8 cellular contexts compared by ENCODE assay signal in genomic region chr1:15951341-15952153, GRCh38. TPM values are rescaled to one million over a fixed set of nuclear protein-coding genes. Genes with fewer than 3 reads are reported as not detected.
A peak's percentile ranks its signal among the peaks of the same experiment; 100 is the strongest.
DNase-seq lines count a peak whose midpoint lies in the region; ATAC-seq and TF ChIP-seq lines count a peak whose summit lies in the region.

No MANE protein-coding gene starts in this region.

- DNase-seq in activated naive CD4-positive, alpha-beta T cell treated with Interleukin-2 at 50 U/mL for 16 hours: peak; percentile 63
- no peak for DNase-seq in activated naive CD4-positive, alpha-beta T cell treated with anti-CD3 and anti-CD28 coated beads, Interleukin-2, amount 50 U/mL, for 16 hours
- DNase-seq in activated naive CD8-positive, alpha-beta T cell treated with anti-CD3 and anti-CD28 coated beads, Interleukin-2, amount 50 U/mL, for 24 hours: peak; percentile 73
- DNase-seq in transverse colon (no peak), SW480 (ENCODE audit: low spot score) (no peak)

- H3K27ac Mint-ChIP-seq in activated naive CD8-positive, alpha-beta T cell treated with anti-CD3 and anti-CD28 coated beads, Interleukin-2, amount 50 U/mL, for 24 hours: peak overlapping the region; percentile 100

- peak overlapping the region; percentile 88 for H3K27ac ChIP-seq in muscle layer of colon (ENCODE audit: low read depth, low read length)
- H3K27ac ChIP-seq in transverse colon: peak overlapping the region; percentile 83 to 90 (median 90)

- in situ Hi-C loops in transverse colon (cut with MboI; ENCODE audit: low pct_ligation_motif_present in 1 of 4, low pct_unique_long_range_greater_than_20kb in 1 of 4, low sequenced_read_pairs in 3 of 4): no loop called here

- H3K27me3 ChIP-seq in muscle layer of colon (ENCODE audit: control insufficient read depth in 1 of 2, insufficient read depth in 2 of 2, low read length in 2 of 2) (no peaks in the 10 kb centered on the region), transverse colon (no peaks in the 10 kb centered on the region)

- intact Hi-C loops in transverse colon (cut with DNase I; ENCODE audit: low total_unique reads): no loop called here

- no peaks in the 10 kb centered on the region for H3K27me3 Mint-ChIP-seq in activated naive CD8-positive, alpha-beta T cell treated with anti-CD3 and anti-CD28 coated beads, Interleukin-2, amount 50 U/mL, for 24 hours

- 76% methylated on average over 23 of the region's 23 CpGs; no CpG with 5 or more reads in 1 of the 2 donors for WGBS in transverse colon (ENCODE audit: low coverage in 1 of 2), 2 donors

- TF ChIP-seq POLR2A in transverse colon (IDR thresholded peaks at IDR 0.05): no peak

- peaks cover 62% of the 10 kb centered on the region for H3K4me1 ChIP-seq in muscle layer of colon (ENCODE audit: insufficient read depth, low read length)
- peaks cover 25 to 57% (median 36%) of the 10 kb centered on the region in 4 donors for H3K4me1 ChIP-seq in transverse colon

- no peak overlapping the region for H3K4me3 ChIP-seq in muscle layer of colon (ENCODE audit: low read depth in 1 of 2, low read length in 2 of 2)
- no peak overlapping the region for H3K4me3 ChIP-seq in transverse colon

- peak overlapping the region; percentile 78 for H3K4me3 Mint-ChIP-seq in activated naive CD8-positive, alpha-beta T cell treated with anti-CD3 and anti-CD28 coated beads, Interleukin-2, amount 50 U/mL, for 24 hours

- TF ChIP-seq EP300 in transverse colon (IDR thresholded peaks at IDR 0.05; ENCODE audit: low read depth): no peak

- H3K36me3 ChIP-seq in muscle layer of colon (ENCODE audit: insufficient read depth, low read length) (peaks cover 8% of the 10 kb centered on the region), transverse colon (no peaks in the 10 kb centered on the region)

- H3K9me3 ChIP-seq in muscle layer of colon (ENCODE audit: low read length) (no peaks in the 10 kb centered on the region), transverse colon (no peaks in the 10 kb centered on the region)

- no peak for TF ChIP-seq CTCF in transverse colon (IDR thresholded peaks at IDR 0.05)

- H3K36me3 Mint-ChIP-seq in activated naive CD8-positive, alpha-beta T cell treated with anti-CD3 and anti-CD28 coated beads, Interleukin-2, amount 50 U/mL, for 24 hours (ENCODE audit: low read depth): peaks cover 43% of the 10 kb centered on the region

- no peaks in the 10 kb centered on the region for H3K9me3 Mint-ChIP-seq in activated naive CD8-positive, alpha-beta T cell treated with anti-CD3 and anti-CD28 coated beads, Interleukin-2, amount 50 U/mL, for 24 hours

- peaks cover 94% of the 10 kb centered on the region for H3K4me1 Mint-ChIP-seq in activated naive CD8-positive, alpha-beta T cell treated with anti-CD3 and anti-CD28 coated beads, Interleukin-2, amount 50 U/mL, for 24 hours

- peak; percentile 24 for ATAC-seq in activated naive CD8-positive, alpha-beta T cell treated with anti-CD3 and anti-CD28 coated beads, Interleukin-2, amount 50 U/mL, for 24 hours
- ATAC-seq in HG02852 (IDR thresholded peaks at IDR 0.05; ENCODE audit: unreplicated experiment) (no peak), GM18873 (IDR thresholded peaks at IDR 0.05; ENCODE audit: low FRiP score, unreplicated experiment) (no peak)

- no peak overlapping the region for H3K9ac ChIP-seq in muscle layer of colon (ENCODE audit: low read length)

RNA-seq across cellular contexts. Expression of gene ZBTB17, which starts 24.4 kb away (rescaled TPM):
- total RNA-seq in transverse colon: 100 to 1,000 TPM in 1 of 4 donors, 10 to 100 TPM in 3; 33.3 to 113 (median 50.5) TPM

RNA-seq across cellular contexts. Expression of gene SRARP, which starts 52.5 kb away (rescaled TPM):
- total RNA-seq in transverse colon: not detected

Comparison
In these comparisons a context has a peak if more than half of its experiments do, and no peak if none do; other contexts are left out.
1. DNase-seq: peak in activated naive CD4-positive, alpha-beta T cell treated with Interleukin-2 at 50 U/mL for 16 hours (single experiment) and activated naive CD8-positive, alpha-beta T cell treated with anti-CD3 and anti-CD28 coated beads, Interleukin-2, amount 50 U/mL, for 24 hours (single experiment); none in activated naive CD4-positive, alpha-beta T cell treated with anti-CD3 and anti-CD28 coated beads, Interleukin-2, amount 50 U/mL, for 16 hours (single experiment), transverse colon (single experiment) and SW480 (single experiment).